29 cellular contexts compared by ENCODE assay signal in genomic region chrX:149398027-149398426, GRCh38.
"Had no signal": no experiment of that assay in that cellular context is flagged by ENCODE, and none has a peak within 500 bp of the region (broad histone marks: within the 10 kb centered on the region; RNA-seq: fewer than 3 reads in every experiment).

No MANE protein-coding gene starts in this region.

- H3K27me3 Mint-ChIP-seq: activated B cell treated with CpG ODN at 0.5 μM for 24 hours; activated CD8-positive, alpha-beta memory T cell treated with anti-CD3 and anti-CD28 coated beads, Interleukin-2, amount 10 ng/mL, durations not matched to agents 7 days and 5 days; brain; naive B cell; progenitor cell of endocrine pancreas had no signal

- H3K4me3 ChIP-seq: cardiac muscle cell, colonic mucosa, gastrocnemius medialis, ovary, right lobe of liver, testis, transverse colon had no signal

- DNase-seq: activated B cell treated with CpG ODN at 0.5 μM for 24 hours; activated CD4-positive, alpha-beta T cell treated with anti-CD3 and anti-CD28 coated beads, Interleukin-2, amount 50 U/mL, for 1 hour; activated CD8-positive, alpha-beta memory T cell treated with anti-CD3 and anti-CD28 coated beads, Interleukin-2, amount 10 ng/mL, durations not matched to agents 7 days and 5 days; activated CD8-positive, alpha-beta T cell treated with anti-CD3 and anti-CD28 coated beads, Interleukin-2, amount 10 ng/mL, durations not matched to agents 7 days and 5 days; activated T-cell treated with anti-CD3 and anti-CD28 coated beads, Interleukin-2, amount 50 U/mL, for 48 hours; anterior cingulate cortex; cerebellar nuclear complex; colonic mucosa; effector CD8-positive, alpha-beta T cell; erythroblast; gastrocnemius medialis; glutamatergic neuron; islet precursor cell; naive B cell; nephron progenitor cell; ovary; right lobe of liver; stimulated activated CD4-positive, alpha-beta T cell treated with anti-CD3 and anti-CD28 coated beads, Interleukin-2, amount 100 ng/mL, for 48 hours; stimulated activated naive CD8-positive, alpha-beta T cell treated with anti-CD3 and anti-CD28 coated beads, Interleukin-15, Interleukin-2, amounts not matched to agents 100 U/mL and 50 U/mL, for 24 hours; T-helper 17 cell; T1000; testis; transverse colon had no signal

- H3K36me3 Mint-ChIP-seq: activated CD8-positive, alpha-beta memory T cell treated with anti-CD3 and anti-CD28 coated beads, Interleukin-2, amount 10 ng/mL, durations not matched to agents 7 days and 5 days; activated naive CD4-positive, alpha-beta T cell treated with anti-CD3 and anti-CD28 coated beads, Interleukin-2, amount 50 U/mL, for 72 hours; brain; mesothelial cell of epicardium; naive B cell had no signal

- H3K4me3 Mint-ChIP-seq: activated B cell treated with CpG ODN at 0.5 μM for 24 hours; activated CD8-positive, alpha-beta memory T cell treated with anti-CD3 and anti-CD28 coated beads, Interleukin-2, amount 10 ng/mL, durations not matched to agents 7 days and 5 days; activated CD8-positive, alpha-beta T cell treated with anti-CD3 and anti-CD28 coated beads, Interleukin-2, amount 10 ng/mL, durations not matched to agents 7 days and 5 days; brain; mesothelial cell of epicardium; naive B cell; nephron progenitor cell; T-helper 17 cell had no signal

- H3K36me3 ChIP-seq: cardiac muscle cell, colonic mucosa, gastrocnemius medialis, ovary, right lobe of liver, transverse colon had no signal

- H3K9me3 ChIP-seq: colonic mucosa, gastrocnemius medialis, ovary, right lobe of liver, testis, transverse colon had no signal

- ATAC-seq: activated CD8-positive, alpha-beta memory T cell treated with anti-CD3 and anti-CD28 coated beads, Interleukin-2, amount 10 ng/mL, durations not matched to agents 7 days and 5 days; activated CD8-positive, alpha-beta T cell treated with anti-CD3 and anti-CD28 coated beads, Interleukin-2, amount 10 ng/mL, durations not matched to agents 7 days and 5 days; activated naive CD4-positive, alpha-beta T cell treated with anti-CD3 and anti-CD28 coated beads, Interleukin-2, amount 50 U/mL, for 72 hours; gastrocnemius medialis; right lobe of liver; stimulated activated naive CD8-positive, alpha-beta T cell treated with anti-CD3 and anti-CD28 coated beads, Interleukin-15, Interleukin-2, amounts not matched to agents 100 U/mL and 50 U/mL, for 24 hours; T-helper 17 cell had no signal

- H3K27me3 ChIP-seq: cardiac muscle cell, colonic mucosa, gastrocnemius medialis, ovary, right lobe of liver, testis, transverse colon had no signal

- H3K27ac ChIP-seq: cardiac muscle cell, colonic mucosa, gastrocnemius medialis, ovary, right lobe of liver, testis, transverse colon had no signal

- H3K4me1 ChIP-seq: colonic mucosa, gastrocnemius medialis, right lobe of liver, testis, transverse colon had no signal

- H3K4me1 Mint-ChIP-seq: activated B cell treated with CpG ODN at 0.5 μM for 24 hours; activated CD8-positive, alpha-beta memory T cell treated with anti-CD3 and anti-CD28 coated beads, Interleukin-2, amount 10 ng/mL, durations not matched to agents 7 days and 5 days; naive B cell; nephron progenitor cell; T-helper 17 cell had no signal

- H3K9me3 Mint-ChIP-seq: activated naive CD4-positive, alpha-beta T cell treated with anti-CD3 and anti-CD28 coated beads, Interleukin-2, amount 50 U/mL, for 72 hours; activated T-helper 2 cell treated with anti-CD3 and anti-CD28 coated beads, Interferon-gamma antibody, Interleukin-2, Interleukin-4, amounts not matched to agents 10 μg/mL and 5 μg/mL and 100 μg/mL, durations not matched to agents 14 hours and 24 hours and 36 hours had no signal

- H3K27ac Mint-ChIP-seq: activated B cell treated with CpG ODN at 0.5 μM for 24 hours; activated CD8-positive, alpha-beta memory T cell treated with anti-CD3 and anti-CD28 coated beads, Interleukin-2, amount 10 ng/mL, durations not matched to agents 7 days and 5 days; activated CD8-positive, alpha-beta T cell treated with anti-CD3 and anti-CD28 coated beads, Interleukin-2, amount 10 ng/mL, durations not matched to agents 7 days and 5 days; activated naive CD4-positive, alpha-beta T cell treated with anti-CD3 and anti-CD28 coated beads, Interleukin-2, amount 50 U/mL, for 72 hours; activated T-helper 2 cell treated with anti-CD3 and anti-CD28 coated beads, Interferon-gamma antibody, Interleukin-2, Interleukin-4, amounts not matched to agents 10 μg/mL and 5 μg/mL and 100 μg/mL, durations not matched to agents 14 hours and 24 hours and 36 hours; mesothelial cell of epicardium; naive B cell; nephron progenitor cell; progenitor cell of endocrine pancreas; T-helper 17 cell had no signal
